ENCODE assay signal across 1 cellular context in the genomic region with DNA sequence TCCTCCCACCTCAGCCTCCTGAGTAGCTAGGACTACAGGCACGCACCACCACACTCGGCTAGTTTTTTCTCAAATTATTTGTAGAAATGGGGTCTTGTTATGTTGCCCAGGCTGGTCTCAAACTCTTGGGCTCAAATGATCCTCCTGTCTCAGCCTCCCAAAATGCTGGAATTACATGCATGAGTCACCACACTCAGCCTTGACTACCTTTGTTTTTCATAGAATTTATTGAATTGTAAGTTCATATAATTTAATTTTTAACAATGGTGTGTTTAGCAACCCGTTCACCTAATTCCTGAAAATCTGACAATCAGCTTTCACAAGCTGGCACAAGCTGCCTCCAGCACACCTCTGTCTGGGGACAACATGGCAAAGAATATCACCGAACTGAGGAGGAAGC.
TF ChIP-seq lines count a peak whose summit lies in the region.

No MANE protein-coding gene starts in this region.

TF ChIP-seq in K562, 482 proteins besides CTCF, POLR2A, EP300 and RAD21:
- TF ChIP-seq, protein P1, sequence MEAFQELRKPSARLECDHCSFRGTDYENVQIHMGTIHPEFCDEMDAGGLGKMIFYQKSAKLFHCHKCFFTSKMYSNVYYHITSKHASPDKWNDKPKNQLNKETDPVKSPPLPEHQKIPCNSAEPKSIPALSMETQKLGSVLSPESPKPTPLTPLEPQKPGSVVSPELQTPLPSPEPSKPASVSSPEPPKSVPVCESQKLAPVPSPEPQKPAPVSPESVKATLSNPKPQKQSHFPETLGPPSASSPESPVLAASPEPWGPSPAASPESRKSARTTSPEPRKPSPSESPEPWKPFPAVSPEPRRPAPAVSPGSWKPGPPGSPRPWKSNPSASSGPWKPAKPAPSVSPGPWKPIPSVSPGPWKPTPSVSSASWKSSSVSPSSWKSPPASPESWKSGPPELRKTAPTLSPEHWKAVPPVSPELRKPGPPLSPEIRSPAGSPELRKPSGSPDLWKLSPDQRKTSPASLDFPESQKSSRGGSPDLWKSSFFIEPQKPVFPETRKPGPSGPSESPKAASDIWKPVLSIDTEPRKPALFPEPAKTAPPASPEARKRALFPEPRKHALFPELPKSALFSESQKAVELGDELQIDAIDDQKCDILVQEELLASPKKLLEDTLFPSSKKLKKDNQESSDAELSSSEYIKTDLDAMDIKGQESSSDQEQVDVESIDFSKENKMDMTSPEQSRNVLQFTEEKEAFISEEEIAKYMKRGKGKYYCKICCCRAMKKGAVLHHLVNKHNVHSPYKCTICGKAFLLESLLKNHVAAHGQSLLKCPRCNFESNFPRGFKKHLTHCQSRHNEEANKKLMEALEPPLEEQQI (IDR thresholded peaks at IDR 0.05): no peak
- TF ChIP-seq, protein P2, sequence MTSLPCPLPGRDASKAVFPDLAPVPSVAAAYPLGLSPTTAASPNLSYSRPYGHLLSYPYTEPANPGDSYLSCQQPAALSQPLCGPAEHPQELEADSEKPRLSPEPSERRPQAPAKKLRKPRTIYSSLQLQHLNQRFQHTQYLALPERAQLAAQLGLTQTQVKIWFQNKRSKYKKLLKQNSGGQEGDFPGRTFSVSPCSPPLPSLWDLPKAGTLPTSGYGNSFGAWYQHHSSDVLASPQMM (CRISPR knock-in tag; IDR thresholded peaks at IDR 0.05): no peak
- TF ChIP-seq FOXA1 (IDR thresholded peaks at IDR 0.05; ENCODE audit: borderline replicate concordance): no peak
- TF ChIP-seq, protein P3, sequence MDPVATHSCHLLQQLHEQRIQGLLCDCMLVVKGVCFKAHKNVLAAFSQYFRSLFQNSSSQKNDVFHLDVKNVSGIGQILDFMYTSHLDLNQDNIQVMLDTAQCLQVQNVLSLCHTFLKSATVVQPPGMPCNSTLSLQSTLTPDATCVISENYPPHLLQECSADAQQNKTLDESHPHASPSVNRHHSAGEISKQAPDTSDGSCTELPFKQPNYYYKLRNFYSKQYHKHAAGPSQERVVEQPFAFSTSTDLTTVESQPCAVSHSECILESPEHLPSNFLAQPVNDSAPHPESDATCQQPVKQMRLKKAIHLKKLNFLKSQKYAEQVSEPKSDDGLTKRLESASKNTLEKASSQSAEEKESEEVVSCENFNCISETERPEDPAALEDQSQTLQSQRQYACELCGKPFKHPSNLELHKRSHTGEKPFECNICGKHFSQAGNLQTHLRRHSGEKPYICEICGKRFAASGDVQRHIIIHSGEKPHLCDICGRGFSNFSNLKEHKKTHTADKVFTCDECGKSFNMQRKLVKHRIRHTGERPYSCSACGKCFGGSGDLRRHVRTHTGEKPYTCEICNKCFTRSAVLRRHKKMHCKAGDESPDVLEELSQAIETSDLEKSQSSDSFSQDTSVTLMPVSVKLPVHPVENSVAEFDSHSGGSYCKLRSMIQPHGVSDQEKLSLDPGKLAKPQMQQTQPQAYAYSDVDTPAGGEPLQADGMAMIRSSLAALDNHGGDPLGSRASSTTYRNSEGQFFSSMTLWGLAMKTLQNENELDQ (CRISPR knock-in tag; IDR thresholded peaks at IDR 0.05; ENCODE audit: borderline replicate concordance): no peak
- no peak for TF ChIP-seq ESRRA (IDR thresholded peaks at IDR 0.05; ENCODE audit: borderline replicate concordance, low read depth)
- no peak for TF ChIP-seq MED1 (CRISPR knock-in tag; IDR thresholded peaks at IDR 0.05; ENCODE audit: borderline replicate concordance)
- TF ChIP-seq, protein P4, sequence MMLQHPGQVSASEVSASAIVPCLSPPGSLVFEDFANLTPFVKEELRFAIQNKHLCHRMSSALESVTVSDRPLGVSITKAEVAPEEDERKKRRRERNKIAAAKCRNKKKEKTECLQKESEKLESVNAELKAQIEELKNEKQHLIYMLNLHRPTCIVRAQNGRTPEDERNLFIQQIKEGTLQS (IDR thresholded peaks at IDR 0.05): peak; percentile 54; the same call in 1 of the 2 replicates
- TF ChIP-seq, protein P4 (CRISPR knock-in tag; conservative IDR thresholded peaks at IDR 0.05): no peak
- TF ChIP-seq BCOR (IDR thresholded peaks at IDR 0.05): peak; percentile 38; the same call in 1 of the 2 replicates
- TF ChIP-seq MBD2 (IDR thresholded peaks at IDR 0.05; ENCODE audit: borderline replicate concordance, low read depth): no peak
- TF ChIP-seq KDM1A (IDR thresholded peaks at IDR 0.05): peak in 1 of 2 experiments; percentile 42; a peak in 1 of 4 replicates
- TF ChIP-seq, protein P5, sequence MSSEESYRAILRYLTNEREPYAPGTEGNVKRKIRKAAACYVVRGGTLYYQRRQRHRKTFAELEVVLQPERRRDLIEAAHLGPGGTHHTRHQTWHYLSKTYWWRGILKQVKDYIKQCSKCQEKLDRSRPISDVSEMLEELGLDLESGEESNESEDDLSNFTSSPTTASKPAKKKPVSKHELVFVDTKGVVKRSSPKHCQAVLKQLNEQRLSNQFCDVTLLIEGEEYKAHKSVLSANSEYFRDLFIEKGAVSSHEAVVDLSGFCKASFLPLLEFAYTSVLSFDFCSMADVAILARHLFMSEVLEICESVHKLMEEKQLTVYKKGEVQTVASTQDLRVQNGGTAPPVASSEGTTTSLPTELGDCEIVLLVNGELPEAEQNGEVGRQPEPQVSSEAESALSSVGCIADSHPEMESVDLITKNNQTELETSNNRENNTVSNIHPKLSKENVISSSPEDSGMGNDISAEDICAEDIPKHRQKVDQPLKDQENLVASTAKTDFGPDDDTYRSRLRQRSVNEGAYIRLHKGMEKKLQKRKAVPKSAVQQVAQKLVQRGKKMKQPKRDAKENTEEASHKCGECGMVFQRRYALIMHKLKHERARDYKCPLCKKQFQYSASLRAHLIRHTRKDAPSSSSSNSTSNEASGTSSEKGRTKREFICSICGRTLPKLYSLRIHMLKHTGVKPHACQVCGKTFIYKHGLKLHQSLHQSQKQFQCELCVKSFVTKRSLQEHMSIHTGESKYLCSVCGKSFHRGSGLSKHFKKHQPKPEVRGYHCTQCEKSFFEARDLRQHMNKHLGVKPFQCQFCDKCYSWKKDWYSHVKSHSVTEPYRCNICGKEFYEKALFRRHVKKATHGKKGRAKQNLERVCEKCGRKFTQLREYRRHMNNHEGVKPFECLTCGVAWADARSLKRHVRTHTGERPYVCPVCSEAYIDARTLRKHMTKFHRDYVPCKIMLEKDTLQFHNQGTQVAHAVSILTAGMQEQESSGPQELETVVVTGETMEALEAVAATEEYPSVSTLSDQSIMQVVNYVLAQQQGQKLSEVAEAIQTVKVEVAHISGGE (CRISPR knock-in tag; IDR thresholded peaks at IDR 0.05): peak in 1 of 3 experiments; percentile 18; a peak in 1 of 6 replicates
- no peak for TF ChIP-seq MXI1 (IDR thresholded peaks at IDR 0.05; ENCODE audit: low read depth, low read length)
- no peak for TF ChIP-seq ESRRB (CRISPR knock-in tag; IDR thresholded peaks at IDR 0.05; ENCODE audit: borderline replicate concordance)
- TF ChIP-seq ZNF232 (CRISPR knock-in tag; IDR thresholded peaks at IDR 0.05): no peak
